18 cellular contexts compared by ENCODE assay signal in the genomic region with DNA sequence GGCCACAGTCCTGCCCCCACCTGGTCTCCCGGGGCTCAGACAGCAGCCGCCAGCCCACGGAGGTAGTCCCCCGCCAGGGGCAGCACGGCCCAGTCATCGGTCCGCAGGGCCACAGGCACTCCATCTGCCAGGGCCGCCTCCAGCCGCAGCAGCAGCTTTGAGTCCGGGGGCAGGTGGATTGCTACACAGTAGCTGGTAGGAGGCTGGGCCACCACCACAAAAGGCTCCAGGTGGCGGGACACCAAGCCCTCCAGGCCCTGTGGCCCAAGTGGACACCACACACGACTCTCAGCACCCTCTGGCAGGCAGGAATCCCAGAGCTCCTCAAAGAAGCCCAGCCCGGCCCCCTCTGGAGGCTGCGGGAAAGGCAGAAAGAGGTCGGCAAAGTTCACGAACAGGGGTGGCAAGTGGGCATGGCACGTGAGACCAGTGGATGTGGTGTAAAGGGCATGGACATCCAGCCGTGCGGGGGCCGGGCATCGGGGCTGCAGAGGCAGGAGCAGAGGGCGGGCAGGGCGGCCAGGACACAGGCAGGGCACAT. TPM values are rescaled to one million over a fixed set of nuclear protein-coding genes. Genes with fewer than 3 reads are reported as not detected.
DNase-seq lines count a peak whose midpoint lies in the region; ATAC-seq, FAIRE-seq and TF ChIP-seq lines count a peak whose summit lies in the region.
"Had no signal": no experiment of that assay in that cellular context is flagged by ENCODE, and none has a peak within 500 bp of the region (broad histone marks: within the 10 kb centered on the region; RNA-seq: fewer than 3 reads in every experiment).

No MANE protein-coding gene starts in this region.

- H3K4me3 ChIP-seq in GM12878 = no peak overlapping the region
- H3K4me3 ChIP-seq: right lobe of liver had no signal

- H3K4me1 Mint-ChIP-seq in type B pancreatic cell (ENCODE audit: unreplicated experiment) = no peaks in the 10 kb centered on the region
- H3K4me1 Mint-ChIP-seq: nephron progenitor cell had no signal

- in situ Hi-C loops in GM12878 (cut with MboI) = loop anchor here (5.0 kb wide), 2 partner anchors 44 to 66 kb away; a partner anchor contains a TSS

- FAIRE-seq in GM12878 (lab: Jason Lieb, UNC) = no peak
- FAIRE-seq in H54 (lab: Jason Lieb, UNC) = no peak
- FAIRE-seq: GM19239 had no signal

- RAD21 ChIA-PET in GM12878 (lab: Charles Lee; ENCODE audit: unreplicated experiment) = interaction anchor here (5.4 kb wide), 1 partner anchor 40 kb away, joined by 91 read pairs; no protein-coding TSS in a partner anchor

- TF ChIP-seq POLR2A in GM12878 (IDR thresholded peaks at IDR 0.05; ENCODE audit: low read depth, low read length) (0 out of 2 replicates have a peak, but pooled peaks have one; percentile 27), H54 (IDR thresholded peaks at IDR 0.05; ENCODE audit: low read depth, low read length) (no peak)

- H3K4me2 ChIP-seq in GM12878 (ENCODE audit: control insufficient read depth, insufficient read depth) = no peak overlapping the region

- POLR2A ChIA-PET in GM12878 (lab: Charles Lee) = interaction anchor here (0.5 kb wide), 1 partner anchor 493 kb away, joined by 6 read pairs; no protein-coding TSS in a partner anchor

- H3K9me3 ChIP-seq in GM12878 (replicated peaks; ENCODE audit: control insufficient read depth, insufficient read depth, low read length) = no peaks in the 10 kb centered on the region
- H3K9me3 ChIP-seq: right lobe of liver had no signal

- no peak for TF ChIP-seq EP300 in GM12878 (IDR thresholded peaks at IDR 0.05; ENCODE audit: borderline replicate concordance in 1 of 2, control insufficient read depth in 1 of 2, low read depth in 2 of 2, low read length in 2 of 2)

- BruUV-seq in GM12878 (replicated peaks; lab: Mats Ljungman, UMichigan) = no TSS peak

- peaks cover 3% of the 10 kb centered on the region for H3K27me3 Mint-ChIP-seq in type B pancreatic cell

- H3K4me1 ChIP-seq in GM12878 (ENCODE audit: control insufficient read depth, insufficient read depth, low read length) = peaks cover 15% of the 10 kb centered on the region

- TF ChIP-seq RAD21 in GM12878 (IDR thresholded peaks at IDR 0.05; ENCODE audit: insufficient read depth, low read depth, low read length) = no peak

- SMC1A ChIA-PET in GM12878 (lab: Charles Lee; ENCODE audit: uncharacterized antibody, unreplicated experiment) = interaction anchor here (1.1 to 2.1 kb wide), 3 partner anchors 36 to 66 kb away, joined by 3 to 16 read pairs (median 5); a partner anchor contains a TSS

- 96% methylated on average over 22 of the region's 23 CpGs for WGBS in GM12878 (ENCODE audit: insufficient coverage, insufficient replicate concordance, low lambda C conversion rate, missing lambda C conversion rate)

- H3K4me3 Mint-ChIP-seq in type B pancreatic cell = peak overlapping the region; percentile 62
- H3K4me3 Mint-ChIP-seq: nephron progenitor cell had no signal

- H2AFZ ChIP-seq in GM12878 (ENCODE audit: control insufficient read depth, low read depth, low read length) = no peak overlapping the region

- no peaks in the 10 kb centered on the region for H3K9me3 Mint-ChIP-seq in type B pancreatic cell
- H3K9me3 Mint-ChIP-seq: nephron progenitor cell had no signal

- no peaks in the 10 kb centered on the region for H3K36me3 Mint-ChIP-seq in type B pancreatic cell

- intact Hi-C loops in GM12878 (cut with micrococcal nuclease; ENCODE audit: unreplicated experiment) = no loop called here

- H3K36me3 ChIP-seq in GM12878 (ENCODE audit: control insufficient read depth in 2 of 2, insufficient read depth in 2 of 2, low read length in 1 of 2) = peaks cover 3 to 4% of the 10 kb centered on the region in 2 experiments; a peak in 3 of 4 replicates

- peaks cover 10% of the 10 kb centered on the region for H3K79me2 ChIP-seq in GM12878 (ENCODE audit: control insufficient read depth, insufficient read depth, low read length)

- peak; percentile 13 to 17 for DNase-seq in activated T-cell treated with anti-CD3 and anti-CD28 coated beads, Interleukin-2, amount 50 U/mL, for 48 hours
- DNase-seq in activated T-cell treated with anti-CD3 and anti-CD28 coated beads for 4 hours (no peak), GM12878 (ENCODE audit: low read depth, low spot score) (no peak), mesenteric fat pad (ENCODE audit: low spot score) (peak; percentile 89), type B pancreatic cell (ENCODE audit: extremely low spot score, unreplicated experiment) (peak; percentile 65), H54 (ENCODE audit: insufficient read length, low spot score) (no peak), LoVo (ENCODE audit: low spot score) (no peak)
- DNase-seq: KBM-7; NCI-H1417; NCI-H2227 treated with DMSO at 0.1 percent for 48 hours; nephron progenitor cell; stimulated activated naive CD4-positive, alpha-beta T cell treated with Interleukin-2 at 50 U/mL for 16 hours; WERI-Rb-1 had no signal

- no peaks in the 10 kb centered on the region; the same call in 1 of the 2 replicates for H4K20me1 ChIP-seq in GM12878 (ENCODE audit: control insufficient read depth, insufficient read depth)

- no peak overlapping the region for H3K9ac ChIP-seq in GM12878 (ENCODE audit: control insufficient read depth, insufficient read depth, low read length)

- TF ChIP-seq CTCF in GM12878 (IDR thresholded peaks at IDR 0.05 in 2 of 3, conservative IDR thresholded peaks at IDR 0.05 in 1 of 3; ENCODE audit: control insufficient read depth in 2 of 3, extremely low read depth in 1 of 3, insufficient read depth in 1 of 3, low read depth in 3 of 3, low read length in 3 of 3) (no peak), type B pancreatic cell (conservative IDR thresholded peaks at IDR 0.05) (no peak)

- CTCF ChIA-PET in GM12878 (lab: Yijun Ruan, JAX) = interaction anchor here (2.8 to 8.7 kb wide), 4 partner anchors 41 to 111 kb away, joined by 11 to 192 read pairs (median 26); a partner anchor contains a TSS

- no peak overlapping the region for H3K27ac Mint-ChIP-seq in type B pancreatic cell

- no peaks in the 10 kb centered on the region for H3K27me3 ChIP-seq in GM12878 (replicated peaks in 1 of 2; ENCODE audit: control insufficient read depth in 2 of 2, insufficient read depth in 2 of 2, low read length in 1 of 2)
- H3K27me3 ChIP-seq: right lobe of liver had no signal

- H3K27ac ChIP-seq in GM12878 (ENCODE audit: control insufficient read depth, insufficient read depth) = no peak overlapping the region
- H3K27ac ChIP-seq: WERI-Rb-1 had no signal

- ATAC-seq in GM12878 = no peak
- no peak for ATAC-seq in HG03457 (IDR thresholded peaks at IDR 0.05; ENCODE audit: unreplicated experiment)
- ATAC-seq: right lobe of liver had no signal

RNA-seq across cellular contexts. Expression of a gene that starts 2.9 kb away (rescaled TPM):
- 20.5 and 23.5 TPM in 2 replicates for total RNA-seq in GM12878 (2013; cell fraction: nucleolus; rRNA removed)
- 7.0 and 9.1 TPM in 2 replicates for total RNA-seq in GM12878 (2014; rRNA removed)
- 2.3 and 2.7 TPM in 2 replicates for total RNA-seq in GM12878 (2014; rRNA removed; fragmentation: Illumina TruSeq; extraction: Trizol)
- total RNA-seq in GM12878 (2021) = 12.2 and 13.1 TPM in 2 replicates
- polyA plus RNA-seq in GM12878 (2011; ENCODE audit: low read depth) = 3.1 TPM
- polyA plus RNA-seq in GM12878 (2011; rRNA removed) = 3.0 and 4.7 TPM in 2 replicates
- polyA plus RNA-seq in GM12878 (2011; cell fraction: cytosol; rRNA removed) = 7.1 and 9.5 TPM in 2 replicates
- 27.2 and 28.1 TPM in 2 replicates for polyA plus RNA-seq in GM12878 (2011; cell fraction: nucleus; rRNA removed)
- polyA plus RNA-seq in GM12878 (2012) = 5.8 and 5.9 TPM in 2 replicates
- polyA plus RNA-seq in GM12878 (2014; fragmentation: Illumina TruSeq; extraction: Trizol) = 1.4 and 1.9 TPM in 2 replicates
- polyA plus RNA-seq in GM12878 (2014; fragmentation: Nextera tagmentation; extraction: Ambion mirVana) = under 1 TPM; 0.47 to 0.55 TPM
- polyA plus RNA-seq in GM12878 (2014; rRNA removed) = 7.6 and 8.2 TPM in 2 replicates
- polyA plus RNA-seq in GM12878 (2016; fragmentation: Nextera tagmentation; extraction: Ambion mirVana) = 1 to 10 TPM; 4.9 to 8.5 TPM
- polyA minus RNA-seq in GM12878 (2011; rRNA and poly(A)+ RNA removed) = 7.8 and 15.0 TPM in 2 replicates
- polyA minus RNA-seq in GM12878 (2011; cell fraction: cytosol; rRNA and poly(A)+ RNA removed) = 7.2 and 7.9 TPM in 2 replicates
- polyA minus RNA-seq in GM12878 (2011; cell fraction: nucleus; rRNA and poly(A)+ RNA removed) = 15.8 and 21.7 TPM in 2 replicates
- total RNA-seq in mesenteric fat pad = 51.8 TPM
- total RNA-seq in type B pancreatic cell (ENCODE audit: low replicate concordance) = 16.6 and 38.9 TPM in 2 replicates

RNA-seq across cellular contexts. Expression of a gene that starts 9.0 kb away (rescaled TPM):
- total RNA-seq in GM12878 (2013; cell fraction: nucleolus; rRNA removed) = 1.3 and 2.3 TPM in 2 replicates
- total RNA-seq in GM12878 (2014; rRNA removed) (0.11 TPM in 1 of 2 replicates, not detected in the other), GM12878 (2014; rRNA removed; fragmentation: Illumina TruSeq; extraction: Trizol) (0.04 TPM in 1 of 2 replicates, not detected in the other), GM12878 (2021) (not detected in 2 replicates), mesenteric fat pad (not detected), type B pancreatic cell (ENCODE audit: low replicate concordance) (7.7 and 39.8 TPM in 2 replicates)
- polyA plus RNA-seq in GM12878 (2011; ENCODE audit: low read depth) = not detected
- polyA plus RNA-seq in GM12878 (2011; rRNA removed) (0.48 and 0.96 TPM in 2 replicates), GM12878 (2014; fragmentation: Illumina TruSeq; extraction: Trizol) (not detected in 2 replicates), GM12878 (2014; fragmentation: Nextera tagmentation; extraction: Ambion mirVana) (not detected), GM12878 (2014; rRNA removed) (0.04 and 0.09 TPM in 2 replicates), GM12878 (2016; fragmentation: Nextera tagmentation; extraction: Ambion mirVana) (not detected)
- 1.3 and 1.5 TPM in 2 replicates for polyA plus RNA-seq in GM12878 (2011; cell fraction: cytosol; rRNA removed)
- 2.6 and 3.1 TPM in 2 replicates for polyA plus RNA-seq in GM12878 (2011; cell fraction: nucleus; rRNA removed)
- 0.09 and 0.27 TPM in 2 replicates for polyA plus RNA-seq in GM12878 (2012)
- 1.2 and 2.4 TPM in 2 replicates for polyA minus RNA-seq in GM12878 (2011; rRNA and poly(A)+ RNA removed)
- polyA minus RNA-seq in GM12878 (2011; cell fraction: cytosol; rRNA and poly(A)+ RNA removed) = 0.31 and 0.53 TPM in 2 replicates
- 1.8 and 1.9 TPM in 2 replicates for polyA minus RNA-seq in GM12878 (2011; cell fraction: nucleus; rRNA and poly(A)+ RNA removed)
- total RNA-seq: OCI-LY7, right lobe of liver had no signal
- polyA plus RNA-seq: AG04450 had no signal

RNA-seq across cellular contexts. Expression of a gene that starts 55.9 kb away (rescaled TPM):
- total RNA-seq in GM12878 (2013; cell fraction: nucleolus; rRNA removed) = 0.51 and 0.54 TPM in 2 replicates
- total RNA-seq in GM12878 (2014; rRNA removed) (0.11 and 0.54 TPM in 2 replicates), GM12878 (2014; rRNA removed; fragmentation: Illumina TruSeq; extraction: Trizol) (not detected in 2 replicates), GM12878 (2021) (0.16 and 0.41 TPM in 2 replicates), mesenteric fat pad (not detected), type B pancreatic cell (ENCODE audit: low replicate concordance) (0.76 and 4.2 TPM in 2 replicates)
- polyA plus RNA-seq in GM12878 (2011; ENCODE audit: low read depth) = 0.96 TPM
- polyA plus RNA-seq in GM12878 (2011; rRNA removed) (0.05 TPM in 1 of 2 replicates, not detected in the other), GM12878 (2014; fragmentation: Illumina TruSeq; extraction: Trizol) (0.21 TPM in 1 of 2 replicates, not detected in the other), GM12878 (2014; fragmentation: Nextera tagmentation; extraction: Ambion mirVana) (under 1 TPM; 0.04 to 0.06 TPM), GM12878 (2014; rRNA removed) (0.10 and 0.36 TPM in 2 replicates), GM12878 (2016; fragmentation: Nextera tagmentation; extraction: Ambion mirVana) (1 to 10 TPM in 1 of 2 experiments, under 1 TPM in 1; 0.67 to 1.5 TPM)
- polyA plus RNA-seq in GM12878 (2011; cell fraction: cytosol; rRNA removed) = 0.08 and 0.10 TPM in 2 replicates
- polyA plus RNA-seq in GM12878 (2011; cell fraction: nucleus; rRNA removed) = 0.57 and 0.93 TPM in 2 replicates
- polyA plus RNA-seq in GM12878 (2012) = 1.5 TPM in 2 replicates
- not detected in 2 replicates for polyA minus RNA-seq in GM12878 (2011; rRNA and poly(A)+ RNA removed)
- not detected in 2 replicates for polyA minus RNA-seq in GM12878 (2011; cell fraction: cytosol; rRNA and poly(A)+ RNA removed)
- 0.19 and 0.24 TPM in 2 replicates for polyA minus RNA-seq in GM12878 (2011; cell fraction: nucleus; rRNA and poly(A)+ RNA removed)
- total RNA-seq: OCI-LY7 had no signal

RNA-seq across cellular contexts. Expression of a gene that starts 57.3 kb away (rescaled TPM):
- 36.0 and 46.3 TPM in 2 replicates for total RNA-seq in GM12878 (2013; cell fraction: nucleolus; rRNA removed)
- total RNA-seq in GM12878 (2014; rRNA removed) (51.9 and 57.9 TPM in 2 replicates), GM12878 (2014; rRNA removed; fragmentation: Illumina TruSeq; extraction: Trizol) (20.0 and 21.1 TPM in 2 replicates), GM12878 (2021) (110 and 111 TPM in 2 replicates), mesenteric fat pad (71.8 TPM), type B pancreatic cell (ENCODE audit: low replicate concordance) (51.7 and 69.4 TPM in 2 replicates)
- 11.1 TPM for polyA plus RNA-seq in GM12878 (2011; ENCODE audit: low read depth)
- polyA plus RNA-seq in GM12878 (2011; rRNA removed) (20.0 and 36.8 TPM in 2 replicates), GM12878 (2014; fragmentation: Illumina TruSeq; extraction: Trizol) (7.4 and 9.7 TPM in 2 replicates), GM12878 (2014; fragmentation: Nextera tagmentation; extraction: Ambion mirVana) (10 to 100 TPM in 1 of 2 experiments, 1 to 10 TPM in 1; 5.0 to 27.1 TPM), GM12878 (2014; rRNA removed) (57.4 and 71.6 TPM in 2 replicates), GM12878 (2016; fragmentation: Nextera tagmentation; extraction: Ambion mirVana) (100 to 1,000 TPM; 141 to 160 TPM)
- 52.0 and 70.4 TPM in 2 replicates for polyA plus RNA-seq in GM12878 (2011; cell fraction: cytosol; rRNA removed)
- polyA plus RNA-seq in GM12878 (2011; cell fraction: nucleus; rRNA removed) = 54.9 and 57.4 TPM in 2 replicates
- polyA plus RNA-seq in GM12878 (2012) = 35.7 and 41.7 TPM in 2 replicates
- polyA minus RNA-seq in GM12878 (2011; rRNA and poly(A)+ RNA removed) = 6.5 and 12.6 TPM in 2 replicates
- 8.0 and 10.4 TPM in 2 replicates for polyA minus RNA-seq in GM12878 (2011; cell fraction: cytosol; rRNA and poly(A)+ RNA removed)
- 16.8 and 24.6 TPM in 2 replicates for polyA minus RNA-seq in GM12878 (2011; cell fraction: nucleus; rRNA and poly(A)+ RNA removed)

Comparison
In these comparisons a context has a peak if more than half of its experiments do, and no peak if none do; other contexts are left out.
1. DNase-seq: peak in activated T-cell treated with anti-CD3 and anti-CD28 coated beads, Interleukin-2, amount 50 U/mL, for 48 hours (2 of 2), mesenteric fat pad (single experiment) and type B pancreatic cell (single experiment); none in activated T-cell treated with anti-CD3 and anti-CD28 coated beads for 4 hours (single experiment), GM12878 (single experiment), H54 (single experiment) and LoVo (single experiment).